ENCODE assay signal across 15 cellular contexts in genomic region chr9:108416321-108416720, GRCh38.
A peak's percentile ranks its signal among the peaks of the same experiment; 100 is the strongest.
DNase-seq lines count a peak whose midpoint lies in the region; ATAC-seq, FAIRE-seq and TF ChIP-seq lines count a peak whose summit lies in the region.
"Had no signal": no experiment of that assay in that cellular context is flagged by ENCODE, and none has a peak within 500 bp of the region (broad histone marks: within the 10 kb centered on the region; RNA-seq: fewer than 3 reads in every experiment).

No MANE protein-coding gene starts in this region.

- TF ChIP-seq POLR2A in A549 (IDR thresholded peaks at IDR 0.05; ENCODE audit: low read length): no peak
- no peak for TF ChIP-seq POLR2A in uterus (IDR thresholded peaks at IDR 0.05)

- no peaks in the 10 kb centered on the region for H3K36me3 Mint-ChIP-seq in T-cell

- H3K4me2 ChIP-seq in A549: no peak overlapping the region

- H3K4me1 ChIP-seq in A549 (no peaks in the 10 kb centered on the region), uterus (no peaks in the 10 kb centered on the region)

- no peak overlapping the region for H3K27ac Mint-ChIP-seq in T-cell
- H3K27ac Mint-ChIP-seq: activated CD4-positive, alpha-beta T cell treated with anti-CD3 and anti-CD28 coated beads, Interleukin-2, amount 10 ng/mL, durations not matched to agents 24 days and 14 days had no signal

- TF ChIP-seq CTCF in A549 (IDR thresholded peaks at IDR 0.05) (peak; percentile 23; the same call in 2 of the 3 replicates), fibroblast of pulmonary artery (IDR thresholded peaks at IDR 0.05; ENCODE audit: low read length, missing control alignments) (no peak), uterus (IDR thresholded peaks at IDR 0.05) (no peak)

- H3K9me3 ChIP-seq in A549 (no peaks in the 10 kb centered on the region), uterus (no peaks in the 10 kb centered on the region)
- H3K9me3 ChIP-seq: gastrocnemius medialis had no signal

- no peaks in the 10 kb centered on the region for H3K27me3 ChIP-seq in uterus
- H3K27me3 ChIP-seq: gastrocnemius medialis had no signal

- TF ChIP-seq EP300 in A549 (IDR thresholded peaks at IDR 0.05): no peak

- DNase-seq in A549 (ENCODE audit: low read depth in 1 of 2, low spot score in 1 of 2): peak in 1 of 2 experiments; percentile 18
- DNase-seq in HT-29 (ENCODE audit: low spot score): peak; percentile 38
- DNase-seq in fibroblast of pulmonary artery (ENCODE audit: low read depth): peak; percentile 7
- DNase-seq in T-cell: no peak
- DNase-seq in amygdala (lab: John Stamatoyannopoulos, UW): no peak
- DNase-seq in NCI-H2029 (lab: John Stamatoyannopoulos, UW): no peak
- no peak for DNase-seq in uterus
- DNase-seq: activated CD4-positive, alpha-beta T cell treated with anti-CD3 and anti-CD28 coated beads, Interleukin-2, amount 10 ng/mL, durations not matched to agents 24 days and 14 days; activated T-cell treated with anti-CD3 and anti-CD28 coated beads, Interleukin-2, amount 50 U/mL, for 48 hours; gastrocnemius medialis; kidney; NCI-H1048; posterior cingulate gyrus had no signal

- H3K36me3 ChIP-seq in uterus: no peaks in the 10 kb centered on the region
- H3K36me3 ChIP-seq: gastrocnemius medialis had no signal

- TF ChIP-seq RAD21 in A549 (conservative IDR thresholded peaks at IDR 0.05 in 1 of 2, IDR thresholded peaks at IDR 0.05 in 1 of 2): peak; percentile 48 to 49

- H3K27me3 Mint-ChIP-seq in T-cell: no peaks in the 10 kb centered on the region
- H3K27me3 Mint-ChIP-seq: activated CD4-positive, alpha-beta T cell treated with anti-CD3 and anti-CD28 coated beads, Interleukin-2, amount 10 ng/mL, durations not matched to agents 24 days and 14 days had no signal

- no peak overlapping the region for H3K27ac ChIP-seq in A549
- H3K27ac ChIP-seq in uterus: no peak overlapping the region
- H3K27ac ChIP-seq: gastrocnemius medialis had no signal

- H3K9me3 Mint-ChIP-seq in T-cell: peaks cover 4 to 7% (median 4%) of the 10 kb centered on the region in 3 donors
- H3K9me3 Mint-ChIP-seq: activated CD4-positive, alpha-beta T cell treated with anti-CD3 and anti-CD28 coated beads, Interleukin-2, amount 10 ng/mL, durations not matched to agents 24 days and 14 days had no signal

- intact Hi-C loops in uterus (cut with DNase I; ENCODE audit: low total_unique reads): no loop called here

- H3K4me3 ChIP-seq in A549 (no peak overlapping the region), fibroblast of pulmonary artery (replicated peaks; ENCODE audit: low read depth, low read length) (no peak overlapping the region), uterus (no peak overlapping the region)
- H3K4me3 ChIP-seq: gastrocnemius medialis had no signal

- ATAC-seq in A549 (no peak), SK-N-SH treated with all-trans-retinoic acid at 6 μM for 48 hours (peak; percentile 43; the same call in 1 of the 3 replicates), T-cell (replicated peaks in 1 of 4) (no peak)
- ATAC-seq: gastrocnemius medialis, Panc1 had no signal

- H3K4me3 Mint-ChIP-seq in T-cell: no peak overlapping the region
- H3K4me3 Mint-ChIP-seq: activated CD4-positive, alpha-beta T cell treated with anti-CD3 and anti-CD28 coated beads, Interleukin-2, amount 10 ng/mL, durations not matched to agents 24 days and 14 days had no signal

- H3K4me1 Mint-ChIP-seq in T-cell: no peaks in the 10 kb centered on the region
- H3K4me1 Mint-ChIP-seq: activated CD4-positive, alpha-beta T cell treated with anti-CD3 and anti-CD28 coated beads, Interleukin-2, amount 10 ng/mL, durations not matched to agents 24 days and 14 days had no signal

- no peak for FAIRE-seq in A549 (lab: Jason Lieb, UNC)
- FAIRE-seq: kidney had no signal

- 46% methylated on average over 2 of the region's 2 CpGs for WGBS in A549 (ENCODE audit: missing lambda C conversion rate)

- POLR2A ChIA-PET in A549 (lab: Yijun Ruan, JAX): no interaction called here
- POLR2A ChIA-PET in T-cell (lab: Charles Lee): no interaction called here

- CTCF ChIA-PET in A549 (lab: Yijun Ruan, JAX): interaction anchor here (0.6 to 6.4 kb wide), 14 partner anchors 11 to 255 kb away, joined by 3 to 45 read pairs (median 4); no protein-coding TSS in a partner anchor
- CTCF ChIA-PET in T-cell (lab: Charles Lee): no interaction called here

TF ChIP-seq in A549, 52 proteins besides CTCF, POLR2A, EP300 and RAD21:
- no peak for TF ChIP-seq ZSCAN20 (CRISPR knock-in tag; IDR thresholded peaks at IDR 0.05)
- TF ChIP-seq RARB (CRISPR knock-in tag; IDR thresholded peaks at IDR 0.05): no peak
- TF ChIP-seq SMC3 (IDR thresholded peaks at IDR 0.05): peak; percentile 57
- no peak for TF ChIP-seq HEYL (CRISPR knock-in tag; IDR thresholded peaks at IDR 0.05)
- TF ChIP-seq, protein P1, sequence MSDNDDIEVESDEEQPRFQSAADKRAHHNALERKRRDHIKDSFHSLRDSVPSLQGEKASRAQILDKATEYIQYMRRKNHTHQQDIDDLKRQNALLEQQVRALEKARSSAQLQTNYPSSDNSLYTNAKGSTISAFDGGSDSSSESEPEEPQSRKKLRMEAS (IDR thresholded peaks at IDR 0.05): no peak

TF ChIP-seq in SK-N-SH treated with all-trans-retinoic acid at 6 μM for 48 hours, 23 proteins besides CTCF, POLR2A, EP300 and RAD21:
- TF ChIP-seq, protein P2, sequence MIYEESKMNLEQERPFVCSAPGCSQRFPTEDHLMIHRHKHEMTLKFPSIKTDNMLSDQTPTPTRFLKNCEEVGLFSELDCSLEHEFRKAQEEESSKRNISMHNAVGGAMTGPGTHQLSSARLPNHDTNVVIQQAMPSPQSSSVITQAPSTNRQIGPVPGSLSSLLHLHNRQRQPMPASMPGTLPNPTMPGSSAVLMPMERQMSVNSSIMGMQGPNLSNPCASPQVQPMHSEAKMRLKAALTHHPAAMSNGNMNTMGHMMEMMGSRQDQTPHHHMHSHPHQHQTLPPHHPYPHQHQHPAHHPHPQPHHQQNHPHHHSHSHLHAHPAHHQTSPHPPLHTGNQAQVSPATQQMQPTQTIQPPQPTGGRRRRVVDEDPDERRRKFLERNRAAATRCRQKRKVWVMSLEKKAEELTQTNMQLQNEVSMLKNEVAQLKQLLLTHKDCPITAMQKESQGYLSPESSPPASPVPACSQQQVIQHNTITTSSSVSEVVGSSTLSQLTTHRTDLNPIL (CRISPR knock-in tag; IDR thresholded peaks at IDR 0.05; ENCODE audit: low read depth): no peak
- TF ChIP-seq ZNF8 (CRISPR knock-in tag; IDR thresholded peaks at IDR 0.05): no peak

Comparison
In these comparisons a context has a peak if more than half of its experiments do, and no peak if none do; other contexts are left out.
1. DNase-seq: peak in HT-29 (single experiment) and fibroblast of pulmonary artery (single experiment); none in T-cell (0 of 34), amygdala (0 of 56), NCI-H2029 (single experiment) and uterus (0 of 2).